ENCODE assay signal across 24 cellular contexts in genomic region chr12:109542876-109543275, GRCh38.
"Had no signal": no experiment of that assay in that cellular context is flagged by ENCODE, and none has a peak within 500 bp of the region (broad histone marks: within the 10 kb centered on the region; RNA-seq: fewer than 3 reads in every experiment).

No MANE protein-coding gene starts in this region.

- DNase-seq: activated CD4-positive, alpha-beta memory T cell treated with anti-CD3 and anti-CD28 coated beads, Interleukin-2, amount 10 ng/mL, durations not matched to agents 7 days and 5 days; activated CD4-positive, alpha-beta T cell treated with anti-CD3 and anti-CD28 coated beads for 36 hours; activated CD4-positive, alpha-beta T cell treated with anti-CD3 and anti-CD28 coated beads, Interleukin-2, amount 50 U/mL, for 1 hour; activated CD8-positive, alpha-beta memory T cell treated with anti-CD3 and anti-CD28 coated beads, Interleukin-2, amount 50 U/mL, for 4 hours; activated naive CD4-positive, alpha-beta T cell treated with anti-CD3 and anti-CD28 coated beads, Interleukin-2, amount 50 U/mL, for 16 hours; activated naive CD8-positive, alpha-beta T cell treated with anti-CD3 and anti-CD28 coated beads, Interleukin-2, amount 10 ng/mL, durations not matched to agents 7 days and 5 days; adrenal gland; anterior cingulate cortex; caudate nucleus; MG63; MV-4-11; NCI-H1092 treated with DMSO at 0.1 percent for 48 hours; NCI-H1417 treated with DMSO at 0.1 percent for 48 hours; NCI-H1694; NCI-H2029; NCI-H446; NCI-H524; Peyer's patch; SIG-M5; T-cell; T-helper 2 cell; T1000 had no signal

- H3K4me3 Mint-ChIP-seq: activated CD4-positive, alpha-beta memory T cell treated with anti-CD3 and anti-CD28 coated beads, Interleukin-2, amount 10 ng/mL, durations not matched to agents 7 days and 5 days; activated CD4-positive, alpha-beta T cell treated with anti-CD3 and anti-CD28 coated beads for 36 hours; activated naive CD8-positive, alpha-beta T cell treated with anti-CD3 and anti-CD28 coated beads, Interleukin-2, amount 10 ng/mL, durations not matched to agents 7 days and 5 days; T-cell had no signal

- H3K27me3 ChIP-seq: adrenal gland, MG63, Peyer's patch had no signal

- ATAC-seq: activated CD4-positive, alpha-beta T cell treated with anti-CD3 and anti-CD28 coated beads for 36 hours; T-cell had no signal

- H3K36me3 Mint-ChIP-seq: activated naive CD8-positive, alpha-beta T cell treated with anti-CD3 and anti-CD28 coated beads, Interleukin-2, amount 10 ng/mL, durations not matched to agents 7 days and 5 days had no signal

- H3K4me2 ChIP-seq: KMS-11 had no signal

- H3K4me1 ChIP-seq: Peyer's patch had no signal

- H3K27ac Mint-ChIP-seq: activated CD4-positive, alpha-beta memory T cell treated with anti-CD3 and anti-CD28 coated beads, Interleukin-2, amount 10 ng/mL, durations not matched to agents 7 days and 5 days; activated CD4-positive, alpha-beta T cell treated with anti-CD3 and anti-CD28 coated beads for 36 hours; activated naive CD8-positive, alpha-beta T cell treated with anti-CD3 and anti-CD28 coated beads, Interleukin-2, amount 10 ng/mL, durations not matched to agents 7 days and 5 days; T-cell had no signal

- H3K27ac ChIP-seq: adrenal gland, KMS-11, Peyer's patch, SK-N-MC had no signal

- H3K9me3 Mint-ChIP-seq: activated CD4-positive, alpha-beta memory T cell treated with anti-CD3 and anti-CD28 coated beads, Interleukin-2, amount 10 ng/mL, durations not matched to agents 7 days and 5 days; activated naive CD8-positive, alpha-beta T cell treated with anti-CD3 and anti-CD28 coated beads, Interleukin-2, amount 10 ng/mL, durations not matched to agents 7 days and 5 days; T-cell had no signal

- H3K9ac ChIP-seq: KMS-11 had no signal

- H3K9me3 ChIP-seq: adrenal gland, MG63, Peyer's patch had no signal

- H3K4me3 ChIP-seq: adrenal gland, MG63, Peyer's patch, SK-N-MC had no signal

- H3K36me3 ChIP-seq: adrenal gland, MG63, Peyer's patch had no signal
